ENCODE assay signal across 21 cellular contexts in the genomic region with DNA sequence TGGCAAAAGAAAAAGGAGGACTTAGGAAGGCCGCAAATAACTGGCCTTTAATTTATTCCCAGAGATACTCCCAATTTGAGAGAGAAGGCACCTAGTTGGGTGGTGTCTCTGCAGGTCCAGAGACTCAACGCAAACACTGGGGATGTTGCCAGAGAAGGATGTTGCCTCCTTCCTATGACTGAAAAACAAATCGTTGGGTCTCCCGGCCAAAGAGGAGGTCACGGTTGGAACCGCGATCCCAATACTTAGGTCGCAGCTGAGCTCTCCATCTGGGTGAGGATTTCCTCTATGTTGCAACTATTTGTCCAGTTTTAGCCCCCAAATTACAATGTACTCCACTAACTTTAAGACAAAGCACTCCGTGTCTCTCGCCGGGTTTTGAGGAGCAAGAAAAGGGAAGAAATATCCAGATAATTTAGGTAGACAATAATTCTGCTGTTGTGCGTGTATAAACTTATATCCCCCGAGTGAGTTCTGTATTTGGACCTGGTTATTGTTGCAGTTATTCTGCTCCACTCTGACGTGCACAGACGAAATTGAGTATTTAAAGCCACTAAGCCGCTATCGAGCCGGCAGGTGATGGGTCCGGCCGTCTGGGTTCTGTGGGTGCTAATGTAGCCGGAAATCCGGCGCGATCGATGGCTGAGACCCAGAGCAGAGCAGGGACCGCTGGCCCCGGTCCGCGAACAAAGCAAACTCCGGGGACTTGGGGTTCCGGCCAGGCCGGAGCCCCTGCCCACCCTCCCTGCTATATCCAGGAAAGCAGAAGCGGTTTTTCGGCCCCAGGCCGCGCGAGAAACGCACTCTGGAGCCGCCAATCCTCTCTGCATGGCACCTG. TPM values are rescaled to one million over a fixed set of nuclear protein-coding genes. Genes with fewer than 3 reads are reported as not detected.
A peak's percentile ranks its signal among the peaks of the same experiment; 100 is the strongest.
DNase-seq lines count a peak whose midpoint lies in the region; ATAC-seq, FAIRE-seq and TF ChIP-seq lines count a peak whose summit lies in the region.
"Had no signal": no experiment of that assay in that cellular context is flagged by ENCODE, and none has a peak within 500 bp of the region (broad histone marks: within the 10 kb centered on the region; RNA-seq: fewer than 3 reads in every experiment).

No MANE protein-coding gene starts in this region.

- TF ChIP-seq CTCF in hepatocyte (IDR thresholded peaks at IDR 0.05; ENCODE audit: poor library complexity): no peak

- no peak for FAIRE-seq in frontal cortex (lab: Jason Lieb, UNC)
- FAIRE-seq: islet of Langerhans had no signal

- peaks cover 100% of the 10 kb centered on the region for H3K27me3 ChIP-seq in hepatocyte

- DNase-seq in activated naive CD4-positive, alpha-beta T cell treated with anti-CD3 and anti-CD28 coated beads, Interleukin-2, amount 10 ng/mL, durations not matched to agents 7 days and 5 days: no peak
- DNase-seq in activated naive CD4-positive, alpha-beta T cell treated with anti-CD3 and anti-CD28 coated beads for 36 hours: no peak
- DNase-seq in T-helper 17 cell (no peak), hepatocyte (ENCODE audit: low spot score) (no peak), posterior vena cava (ENCODE audit: low spot score) (peak; percentile 56), frontal cortex (ENCODE audit: low spot score in 2 of 2) (no peak), NCI-H69 (lab: John Stamatoyannopoulos, UW) (no peak)
- DNase-seq: activated T-cell treated with anti-CD3 and anti-CD28 coated beads, Interleukin-2, amount 50 U/mL, for 24 hours; body of pancreas; colonic mucosa; GDM1; IMR-90; naive thymus-derived CD4-positive, alpha-beta T cell; NCI-H1417 treated with DMSO at 0.1 percent for 48 hours; NCI-H524 treated with DMSO at 0.1 percent for 48 hours; thyroid gland had no signal

- H3K9me3 Mint-ChIP-seq in activated naive CD4-positive, alpha-beta T cell treated with anti-CD3 and anti-CD28 coated beads, Interleukin-2, amount 10 ng/mL, durations not matched to agents 7 days and 5 days: no peaks in the 10 kb centered on the region
- no peaks in the 10 kb centered on the region for H3K9me3 Mint-ChIP-seq in activated naive CD4-positive, alpha-beta T cell treated with anti-CD3 and anti-CD28 coated beads for 36 hours
- H3K9me3 Mint-ChIP-seq: activated T-cell treated with anti-CD3 and anti-CD28 coated beads, Interleukin-2, amount 50 U/mL, for 24 hours; stimulated activated effector memory CD8-positive, alpha-beta T cell treated with anti-CD3 and anti-CD28 coated beads, Interleukin-12 subunit alpha, Interleukin-12 subunit beta, amount 100 ng/mL, for 72 hours had no signal

- peaks cover 19% of the 10 kb centered on the region for H3K4me1 Mint-ChIP-seq in activated naive CD4-positive, alpha-beta T cell treated with anti-CD3 and anti-CD28 coated beads, Interleukin-2, amount 10 ng/mL, durations not matched to agents 7 days and 5 days
- peaks cover 32% of the 10 kb centered on the region for H3K4me1 Mint-ChIP-seq in activated naive CD4-positive, alpha-beta T cell treated with anti-CD3 and anti-CD28 coated beads for 36 hours (ENCODE audit: low read depth)
- peaks cover 28% of the 10 kb centered on the region for H3K4me1 Mint-ChIP-seq in T-helper 17 cell

- no peak overlapping the region for H2AFZ ChIP-seq in hepatocyte

- H3K4me1 ChIP-seq in hepatocyte (ENCODE audit: insufficient read depth): no peaks in the 10 kb centered on the region
- H3K4me1 ChIP-seq: colonic mucosa had no signal

- H3K9me3 ChIP-seq in T-helper 17 cell (ENCODE audit: control insufficient read depth, low read length, poor library complexity, severe bottlenecking) (peaks cover 4% of the 10 kb centered on the region), hepatocyte (ENCODE audit: low read depth) (no peaks in the 10 kb centered on the region)
- H3K9me3 ChIP-seq: body of pancreas, colonic mucosa, thyroid gland had no signal

- intact Hi-C loops in activated naive CD4-positive, alpha-beta T cell treated with anti-CD3 and anti-CD28 coated beads for 36 hours (cut with micrococcal nuclease): no loop called here
- intact Hi-C loops in posterior vena cava (cut with DNase I): no loop called here

- no peak overlapping the region for H3K4me3 ChIP-seq in hepatocyte
- H3K4me3 ChIP-seq: body of pancreas, colonic mucosa, thyroid gland had no signal

- CTCF ChIA-PET in activated naive CD4-positive, alpha-beta T cell treated with anti-CD3 and anti-CD28 coated beads, Interleukin-2, amount 10 ng/mL, durations not matched to agents 7 days and 5 days (lab: Charles Lee): no interaction called here
- CTCF ChIA-PET in activated naive CD4-positive, alpha-beta T cell treated with anti-CD3 and anti-CD28 coated beads for 36 hours (lab: Charles Lee): no interaction called here

- H3K27ac ChIP-seq in hepatocyte: no peak overlapping the region
- H3K27ac ChIP-seq: body of pancreas, colonic mucosa, thyroid gland had no signal

- H3K27ac Mint-ChIP-seq in activated naive CD4-positive, alpha-beta T cell treated with anti-CD3 and anti-CD28 coated beads, Interleukin-2, amount 10 ng/mL, durations not matched to agents 7 days and 5 days: peak overlapping the region; percentile 80
- no peak overlapping the region for H3K27ac Mint-ChIP-seq in activated naive CD4-positive, alpha-beta T cell treated with anti-CD3 and anti-CD28 coated beads for 36 hours
- H3K27ac Mint-ChIP-seq in T-helper 17 cell: peak overlapping the region; percentile 24
- H3K27ac Mint-ChIP-seq: activated T-cell treated with anti-CD3 and anti-CD28 coated beads, Interleukin-2, amount 50 U/mL, for 24 hours; stimulated activated effector memory CD8-positive, alpha-beta T cell treated with anti-CD3 and anti-CD28 coated beads, Interleukin-12 subunit alpha, Interleukin-12 subunit beta, amount 100 ng/mL, for 72 hours had no signal

- H3K36me3 ChIP-seq in hepatocyte (replicated peaks; ENCODE audit: insufficient read depth, low read depth): no peaks in the 10 kb centered on the region
- H3K36me3 ChIP-seq: colonic mucosa, thyroid gland had no signal

- no peaks in the 10 kb centered on the region for H4K20me1 ChIP-seq in hepatocyte (ENCODE audit: insufficient read depth, poor library complexity, severe bottlenecking)

- 43% methylated on average over 30 of the region's 39 CpGs for WGBS in hepatocyte (ENCODE audit: low lambda C conversion rate, missing lambda C conversion rate)

- peaks cover 98% of the 10 kb centered on the region for H3K27me3 Mint-ChIP-seq in activated naive CD4-positive, alpha-beta T cell treated with anti-CD3 and anti-CD28 coated beads, Interleukin-2, amount 10 ng/mL, durations not matched to agents 7 days and 5 days
- peaks cover 83% of the 10 kb centered on the region for H3K27me3 Mint-ChIP-seq in activated naive CD4-positive, alpha-beta T cell treated with anti-CD3 and anti-CD28 coated beads for 36 hours (ENCODE audit: low read depth)
- peaks cover 85% of the 10 kb centered on the region for H3K27me3 Mint-ChIP-seq in T-helper 17 cell

- no peaks in the 10 kb centered on the region for H3K79me2 ChIP-seq in hepatocyte

- H3K9me2 ChIP-seq in hepatocyte (replicated peaks; ENCODE audit: insufficient read depth): no peaks in the 10 kb centered on the region

- peak overlapping the region; percentile 53 for H3K4me2 ChIP-seq in hepatocyte

- no peaks in the 10 kb centered on the region for H3K36me3 Mint-ChIP-seq in activated naive CD4-positive, alpha-beta T cell treated with anti-CD3 and anti-CD28 coated beads, Interleukin-2, amount 10 ng/mL, durations not matched to agents 7 days and 5 days
- H3K36me3 Mint-ChIP-seq in activated naive CD4-positive, alpha-beta T cell treated with anti-CD3 and anti-CD28 coated beads for 36 hours (ENCODE audit: low read depth): no peaks in the 10 kb centered on the region
- peaks cover 20% of the 10 kb centered on the region for H3K36me3 Mint-ChIP-seq in T-helper 17 cell (ENCODE audit: low read depth)

- no peak for ATAC-seq in T-helper 17 cell
- ATAC-seq in GM18907 (IDR thresholded peaks at IDR 0.05; ENCODE audit: unreplicated experiment): no peak
- ATAC-seq: body of pancreas; naive thymus-derived CD4-positive, alpha-beta T cell; stimulated activated effector memory CD8-positive, alpha-beta T cell treated with anti-CD3 and anti-CD28 coated beads, Interleukin-12 subunit alpha, Interleukin-12 subunit beta, amount 100 ng/mL, for 72 hours had no signal

- peak overlapping the region; percentile 14 for H3K4me3 Mint-ChIP-seq in activated naive CD4-positive, alpha-beta T cell treated with anti-CD3 and anti-CD28 coated beads, Interleukin-2, amount 10 ng/mL, durations not matched to agents 7 days and 5 days
- H3K4me3 Mint-ChIP-seq in activated naive CD4-positive, alpha-beta T cell treated with anti-CD3 and anti-CD28 coated beads for 36 hours: no peak overlapping the region
- H3K4me3 Mint-ChIP-seq in T-helper 17 cell: peak overlapping the region; percentile 66
- H3K4me3 Mint-ChIP-seq: activated T-cell treated with anti-CD3 and anti-CD28 coated beads, Interleukin-2, amount 50 U/mL, for 24 hours; stimulated activated effector memory CD8-positive, alpha-beta T cell treated with anti-CD3 and anti-CD28 coated beads, Interleukin-12 subunit alpha, Interleukin-12 subunit beta, amount 100 ng/mL, for 72 hours had no signal

RNA-seq across cellular contexts. Expression of a gene that starts 5.7 kb away (rescaled TPM):
- total RNA-seq in activated naive CD4-positive, alpha-beta T cell treated with anti-CD3 and anti-CD28 coated beads for 36 hours: not detected
- not detected for total RNA-seq in T-helper 17 cell
- not detected in 2 replicates for total RNA-seq in hepatocyte
- not detected in 2 replicates for polyA plus RNA-seq in hepatocyte
- 1 to 10 TPM in 1 of 2 donors, not detected in 1; 1.1 TPM for total RNA-seq in posterior vena cava
- not detected for total RNA-seq in frontal cortex
- total RNA-seq: body of pancreas; colonic mucosa; IMR-90; lung microvascular endothelial cell; M059J; naive thymus-derived CD4-positive, alpha-beta T cell; thyroid gland had no signal
- polyA plus RNA-seq: IMR-90; naive thymus-derived CD4-positive, alpha-beta T cell had no signal

RNA-seq across cellular contexts. Expression of a gene that starts 12.5 kb away (rescaled TPM):
- total RNA-seq in activated naive CD4-positive, alpha-beta T cell treated with anti-CD3 and anti-CD28 coated beads for 36 hours: not detected
- total RNA-seq in T-helper 17 cell (not detected), hepatocyte (0.63 and 1.5 TPM in 2 replicates), posterior vena cava (1 to 10 TPM; 1.3 to 4.2 TPM), frontal cortex (not detected)
- 1.3 and 1.4 TPM in 2 replicates for polyA plus RNA-seq in hepatocyte
- total RNA-seq: body of pancreas; colonic mucosa; IMR-90; lung microvascular endothelial cell; naive thymus-derived CD4-positive, alpha-beta T cell; thyroid gland had no signal
- polyA plus RNA-seq: IMR-90; naive thymus-derived CD4-positive, alpha-beta T cell had no signal

RNA-seq across cellular contexts. Expression of a gene that starts 14.3 kb away (rescaled TPM):
- not detected for total RNA-seq in activated naive CD4-positive, alpha-beta T cell treated with anti-CD3 and anti-CD28 coated beads for 36 hours
- total RNA-seq in T-helper 17 cell (not detected), hepatocyte (0.32 and 0.90 TPM in 2 replicates), posterior vena cava (1 to 10 TPM; 2.0 to 4.8 TPM), frontal cortex (not detected)
- polyA plus RNA-seq in hepatocyte: 0.82 TPM in 1 of 2 replicates, not detected in the other
- total RNA-seq: body of pancreas; colonic mucosa; IMR-90; lung microvascular endothelial cell; naive thymus-derived CD4-positive, alpha-beta T cell; thyroid gland had no signal
- polyA plus RNA-seq: IMR-90; naive thymus-derived CD4-positive, alpha-beta T cell had no signal

RNA-seq across cellular contexts. Expression of a gene that starts 21.8 kb away (rescaled TPM):
- not detected for total RNA-seq in activated naive CD4-positive, alpha-beta T cell treated with anti-CD3 and anti-CD28 coated beads for 36 hours
- total RNA-seq in T-helper 17 cell (not detected), hepatocyte (0.20 and 0.40 TPM in 2 replicates), posterior vena cava (1 to 10 TPM in 1 of 2 donors, under 1 TPM in 1; 0.23 to 1.1 TPM), frontal cortex (not detected)
- 0.06 and 0.69 TPM in 2 replicates for polyA plus RNA-seq in hepatocyte
- total RNA-seq: body of pancreas; colonic mucosa; IMR-90; lung microvascular endothelial cell; naive thymus-derived CD4-positive, alpha-beta T cell; thyroid gland had no signal
- polyA plus RNA-seq: IMR-90; naive thymus-derived CD4-positive, alpha-beta T cell had no signal

RNA-seq across cellular contexts. Expression of a gene that starts 24.5 kb away (rescaled TPM):
- not detected for total RNA-seq in activated naive CD4-positive, alpha-beta T cell treated with anti-CD3 and anti-CD28 coated beads for 36 hours
- total RNA-seq in T-helper 17 cell: not detected
- total RNA-seq in hepatocyte: 0.23 and 0.60 TPM in 2 replicates
- polyA plus RNA-seq in hepatocyte: 1.6 and 1.7 TPM in 2 replicates
- 10 to 100 TPM; 27.9 to 35.5 TPM for total RNA-seq in posterior vena cava
- not detected for total RNA-seq in frontal cortex
- total RNA-seq: body of pancreas; colonic mucosa; IMR-90; lung microvascular endothelial cell; naive thymus-derived CD4-positive, alpha-beta T cell; thyroid gland had no signal
- polyA plus RNA-seq: naive thymus-derived CD4-positive, alpha-beta T cell had no signal
